ENCODE assay signal across 18 cellular contexts in genomic region chr12:64582111-64582510, GRCh38. TPM values are rescaled to one million over a fixed set of nuclear protein-coding genes. Genes with fewer than 3 reads are reported as not detected.
DNase-seq lines count a peak whose midpoint lies in the region; ATAC-seq and TF ChIP-seq lines count a peak whose summit lies in the region.
"Had no signal": no experiment of that assay in that cellular context is flagged by ENCODE, and none has a peak within 500 bp of the region (broad histone marks: within the 10 kb centered on the region; RNA-seq: fewer than 3 reads in every experiment).

No MANE protein-coding gene starts in this region.

- H3K9me3 Mint-ChIP-seq in nephron progenitor cell: no peaks in the 10 kb centered on the region
- H3K9me3 Mint-ChIP-seq in type B pancreatic cell: no peaks in the 10 kb centered on the region
- no peaks in the 10 kb centered on the region for H3K9me3 Mint-ChIP-seq in chondrocyte (ENCODE audit: low read depth)

- H3K9ac ChIP-seq in SK-N-MC (ENCODE audit: insufficient read length): peak overlapping the region; percentile 37

- TF ChIP-seq CTCF in left ventricle myocardium inferior (IDR thresholded peaks at IDR 0.05; ENCODE audit: borderline replicate concordance): no peak
- TF ChIP-seq CTCF in nephron progenitor cell (IDR thresholded peaks at IDR 0.05): no peak
- TF ChIP-seq CTCF in type B pancreatic cell (conservative IDR thresholded peaks at IDR 0.05): no peak
- TF ChIP-seq CTCF in chondrocyte (IDR thresholded peaks at IDR 0.05): no peak

- H3K36me3 ChIP-seq in left ventricle myocardium inferior: no peaks in the 10 kb centered on the region
- H3K36me3 ChIP-seq in SK-N-MC (ENCODE audit: insufficient read depth, low read length): no peaks in the 10 kb centered on the region

- peak; percentile 37 for ATAC-seq in Right ventricle myocardium inferior

- H3K27ac Mint-ChIP-seq in nephron progenitor cell (peak overlapping the region; percentile 20), type B pancreatic cell (peak overlapping the region; percentile 3), chondrocyte (ENCODE audit: unreplicated experiment) (no peak overlapping the region)

- H3K4me3 Mint-ChIP-seq in nephron progenitor cell (no peak overlapping the region), type B pancreatic cell (peak overlapping the region; percentile 62), chondrocyte (ENCODE audit: unreplicated experiment) (no peak overlapping the region)

- no peak overlapping the region for H3K27ac ChIP-seq in left ventricle myocardium inferior (replicated peaks)
- H3K27ac ChIP-seq in SK-N-MC: peak overlapping the region; percentile 4; the same call in 1 of the 2 replicates
- H3K27ac ChIP-seq: HL-60, PC-9 had no signal

- no peaks in the 10 kb centered on the region for H3K27me3 Mint-ChIP-seq in nephron progenitor cell (ENCODE audit: low read depth, poor library complexity)
- peaks cover 11% of the 10 kb centered on the region for H3K27me3 Mint-ChIP-seq in type B pancreatic cell
- H3K27me3 Mint-ChIP-seq in chondrocyte (ENCODE audit: low read depth): peaks cover 2% of the 10 kb centered on the region

- peaks cover 31% of the 10 kb centered on the region for H3K4me1 ChIP-seq in left ventricle myocardium inferior

- H3K4me3 ChIP-seq in left ventricle myocardium inferior (no peak overlapping the region), SK-N-MC (no peak overlapping the region)
- H3K4me3 ChIP-seq: PC-9 had no signal

- H3K27me3 ChIP-seq in left ventricle myocardium inferior (ENCODE audit: low read depth): no peaks in the 10 kb centered on the region

- H3K4me1 Mint-ChIP-seq in nephron progenitor cell (peaks cover 42% of the 10 kb centered on the region), type B pancreatic cell (ENCODE audit: unreplicated experiment) (peaks cover 28% of the 10 kb centered on the region), chondrocyte (ENCODE audit: low read depth) (peaks cover 6% of the 10 kb centered on the region)

- no peaks in the 10 kb centered on the region for H3K36me3 Mint-ChIP-seq in nephron progenitor cell (ENCODE audit: low read depth)
- no peaks in the 10 kb centered on the region for H3K36me3 Mint-ChIP-seq in type B pancreatic cell
- H3K36me3 Mint-ChIP-seq in chondrocyte (ENCODE audit: low read depth): no peaks in the 10 kb centered on the region

- intact Hi-C loops in Right ventricle myocardium inferior (cut with DNase I) (no loop called here), left ventricle myocardium inferior (cut with micrococcal nuclease) (no loop called here)

- no peaks in the 10 kb centered on the region for H3K9me3 ChIP-seq in left ventricle myocardium inferior (replicated peaks)
- no peaks in the 10 kb centered on the region for H3K9me3 ChIP-seq in SK-N-MC (ENCODE audit: low read depth, low read length)

- DNase-seq in Right ventricle myocardium inferior (ENCODE audit: missing footprints) (no peak), left ventricle myocardium inferior (no peak), SK-N-MC (ENCODE audit: low read depth, low spot score) (no peak), nephron progenitor cell (no peak), type B pancreatic cell (ENCODE audit: extremely low spot score, unreplicated experiment) (no peak), NCI-H2196 (lab: John Stamatoyannopoulos, UW; ENCODE audit: unreplicated experiment) (no peak), chondrocyte (ENCODE audit: low spot score) (no peak), COLO829 (ENCODE audit: low spot score) (no peak)
- DNase-seq: DMS 273 treated with DMSO at 0.1 percent for 48 hours, GF-D8, GOT3, MV-4-11, NCI-H1417 treated with DMSO at 0.1 percent for 48 hours, NCI-H2029, NCI-H2171 treated with DMSO at 0.1 percent for 48 hours, NCI-H748 treated with DMSO at 0.1 percent for 48 hours, PC-9 had no signal

RNA-seq across cellular contexts. Expression of gene RASSF3, which starts 28.2 kb away (rescaled TPM):
- total RNA-seq in Right ventricle myocardium inferior: 123 TPM
- 102 TPM for total RNA-seq in left ventricle myocardium inferior
- total RNA-seq in type B pancreatic cell (ENCODE audit: low replicate concordance): 16.3 and 31.8 TPM in 2 replicates
- total RNA-seq in chondrocyte: 30.9 to 51.1 TPM (median 47.9 TPM) in 3 replicates
